8 cellular contexts compared by ENCODE assay signal in genomic region chr19:34734601-34735103, GRCh38. TPM values are rescaled to one million over a fixed set of nuclear protein-coding genes. Genes with fewer than 3 reads are reported as not detected.
A peak's percentile ranks its signal among the peaks of the same experiment; 100 is the strongest.
DNase-seq lines count a peak whose midpoint lies in the region; ATAC-seq and TF ChIP-seq lines count a peak whose summit lies in the region.

No MANE protein-coding gene starts in this region.

- H3K27ac ChIP-seq in caudate nucleus (ENCODE audit: low read depth, low read length) (peak overlapping the region; percentile 98), muscle layer of duodenum (ENCODE audit: low read length) (peak overlapping the region; percentile 90)

- H3K36me3 ChIP-seq in BE2C = no peaks in the 10 kb centered on the region
- H3K36me3 ChIP-seq in muscle layer of duodenum (ENCODE audit: control insufficient read depth in 1 of 2, insufficient read depth in 2 of 2, low read length in 2 of 2) = peaks cover 18 to 45% of the 10 kb centered on the region in 2 donors

- H3K4me1 ChIP-seq in BE2C (no peaks in the 10 kb centered on the region; the same call in 1 of the 2 replicates), muscle layer of duodenum (ENCODE audit: control insufficient read depth in 1 of 2, insufficient read depth in 2 of 2, low read length in 2 of 2) (peaks cover 10 to 23% of the 10 kb centered on the region in 2 donors)

- no peak for ATAC-seq in GM21367 (IDR thresholded peaks at IDR 0.05; ENCODE audit: unreplicated experiment)

- H3K27me3 ChIP-seq in BE2C (no peaks in the 10 kb centered on the region), muscle layer of duodenum (ENCODE audit: low read depth, low read length) (no peaks in the 10 kb centered on the region)

- no peak for TF ChIP-seq CTCF in BE2C (IDR thresholded peaks at IDR 0.05; ENCODE audit: low read depth, low read length)
- TF ChIP-seq CTCF in LNCaP clone FGC (IDR thresholded peaks at IDR 0.05; ENCODE audit: control insufficient read depth, extremely low read depth, insufficient read depth) = no peak

- no peaks in the 10 kb centered on the region for H3K9me3 ChIP-seq in BE2C
- H3K9me3 ChIP-seq in muscle layer of duodenum (ENCODE audit: control insufficient read depth in 1 of 2, low read length in 2 of 2) = peaks cover 13 to 18% of the 10 kb centered on the region in 2 donors

- DNase-seq in BE2C = no peak
- no peak for DNase-seq in LNCaP clone FGC (ENCODE audit: low read depth)
- peak in 1 of 61 donors; percentile 46 for DNase-seq in caudate nucleus (lab: John Stamatoyannopoulos, UW)
- DNase-seq in hypothalamus (lab: John Stamatoyannopoulos, UW) = no peak
- no peak for DNase-seq in posterior vena cava (ENCODE audit: low spot score)
- DNase-seq in 8988T = no peak

- H3K4me3 ChIP-seq in BE2C (ENCODE audit: low read depth, low read length) = peak overlapping the region; percentile 78
- peak overlapping the region; percentile 73 for H3K4me3 ChIP-seq in LNCaP clone FGC (ENCODE audit: low read depth, low read length)
- H3K4me3 ChIP-seq in muscle layer of duodenum (ENCODE audit: low read depth in 1 of 2, low read length in 2 of 2) = peak overlapping the region; percentile 81 to 91

- intact Hi-C loops in posterior vena cava (cut with DNase I) = no loop called here

RNA-seq across cellular contexts. Expression of gene ZNF181, which starts 0.6 kb away (rescaled TPM):
- 21.3 TPM for polyA plus RNA-seq in BE2C (2012; ENCODE audit: insufficient read depth, insufficient read length, low read depth)
- total RNA-seq in posterior vena cava = 10 to 100 TPM; 10.0 to 12.1 TPM

RNA-seq across cellular contexts. Expression of gene ZNF599, which starts 38.4 kb away (rescaled TPM):
- polyA plus RNA-seq in BE2C (2012; ENCODE audit: insufficient read depth, insufficient read length, low read depth) = 8.3 TPM
- total RNA-seq in posterior vena cava = 1 to 10 TPM; 4.1 to 5.8 TPM

RNA-seq across cellular contexts. Expression of gene ZNF302, which starts 57.2 kb away (rescaled TPM):
- polyA plus RNA-seq in BE2C (2012; ENCODE audit: insufficient read depth, insufficient read length, low read depth) = 28.9 TPM
- 10 to 100 TPM; 22.9 to 26.0 TPM for total RNA-seq in posterior vena cava

RNA-seq across cellular contexts. Expression of gene SCGB2B2, which starts 57.7 kb away (rescaled TPM):
- polyA plus RNA-seq in BE2C (2012; ENCODE audit: insufficient read depth, insufficient read length, low read depth) = 0.29 TPM
- under 1 TPM; 0.56 to 0.90 TPM for total RNA-seq in posterior vena cava
